ENCODE assay signal across 1 cellular context in the genomic region with DNA sequence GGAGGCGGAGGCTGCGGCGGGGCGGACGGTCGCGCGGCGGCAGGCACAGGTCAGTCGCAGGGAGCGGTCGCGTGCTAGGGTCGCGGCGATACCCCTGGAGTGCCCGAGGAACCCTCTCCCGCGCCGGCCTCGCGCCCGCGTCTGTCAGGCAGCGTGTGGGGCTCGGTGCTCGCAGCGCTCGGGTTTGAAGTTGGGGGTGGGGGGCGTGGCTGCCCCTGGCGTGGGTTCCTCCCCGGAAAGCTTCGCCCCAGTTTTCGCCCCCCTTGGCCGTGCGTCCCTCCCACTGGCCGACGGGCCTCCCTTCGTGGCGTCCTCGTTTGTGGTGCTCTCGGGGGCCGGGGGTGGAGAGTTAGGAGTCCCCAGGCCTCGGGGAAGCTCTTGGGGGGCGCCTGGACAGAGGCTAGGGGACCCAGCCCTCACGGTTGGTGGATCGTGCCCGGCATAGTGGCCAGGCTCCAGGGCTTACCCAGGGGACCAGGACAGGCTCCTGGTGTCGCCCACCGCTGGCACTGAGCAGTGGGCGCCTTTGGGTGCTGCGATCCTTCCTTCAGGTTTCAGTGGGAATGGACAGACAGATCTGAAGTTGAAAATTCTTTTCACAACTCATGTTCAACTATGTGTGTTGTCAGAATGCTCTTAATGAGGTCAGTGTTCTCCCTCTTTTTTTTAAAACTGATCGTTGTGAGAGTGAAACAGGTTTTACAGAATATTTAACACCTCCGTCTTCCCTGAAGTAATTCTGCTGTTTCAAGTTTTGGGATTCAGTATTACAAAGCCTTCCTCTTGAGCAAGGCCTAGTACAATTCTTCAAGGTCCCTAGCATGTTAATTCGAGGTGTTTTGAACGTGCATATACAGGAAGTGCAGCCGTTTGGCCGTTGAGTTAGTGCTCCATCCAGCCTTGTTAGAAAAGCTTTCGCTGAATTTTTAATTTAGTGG.
TF ChIP-seq lines count a peak whose summit lies in the region.

No MANE protein-coding gene starts in this region.

TF ChIP-seq in K562, 482 proteins besides CTCF, POLR2A, EP300 and RAD21 (continued from another document and continues in another):
- TF ChIP-seq, protein P1, sequence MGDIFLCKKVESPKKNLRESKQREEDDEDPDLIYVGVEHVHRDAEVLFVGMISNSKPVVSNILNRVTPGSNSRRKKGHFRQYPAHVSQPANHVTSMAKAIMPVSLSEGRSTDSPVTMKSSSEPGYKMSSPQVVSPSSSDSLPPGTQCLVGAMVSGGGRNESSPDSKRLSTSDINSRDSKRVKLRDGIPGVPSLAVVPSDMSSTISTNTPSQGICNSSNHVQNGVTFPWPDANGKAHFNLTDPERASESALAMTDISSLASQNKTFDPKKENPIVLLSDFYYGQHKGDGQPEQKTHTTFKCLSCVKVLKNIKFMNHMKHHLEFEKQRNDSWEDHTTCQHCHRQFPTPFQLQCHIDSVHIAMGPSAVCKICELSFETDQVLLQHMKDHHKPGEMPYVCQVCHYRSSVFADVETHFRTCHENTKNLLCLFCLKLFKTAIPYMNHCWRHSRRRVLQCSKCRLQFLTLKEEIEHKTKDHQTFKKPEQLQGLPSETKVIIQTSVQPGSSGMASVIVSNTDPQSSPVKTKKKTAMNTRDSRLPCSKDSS (IDR thresholded peaks at IDR 0.05; ENCODE audit: low read depth, partially characterized antibody), result no peak
- TF ChIP-seq ARHGAP35 (IDR thresholded peaks at IDR 0.05; ENCODE audit: partially characterized antibody) (no peak), HDAC6 (IDR thresholded peaks at IDR 0.05; ENCODE audit: low read depth, low read length) (no peak), ZNF436 (CRISPR knock-in tag; IDR thresholded peaks at IDR 0.05) (no peak), MTA2 (IDR thresholded peaks at IDR 0.05; ENCODE audit: low read depth) (no peak), ZC3H11A (IDR thresholded peaks at IDR 0.05; ENCODE audit: low read depth, low read length) (no peak), RBM14 (IDR thresholded peaks at IDR 0.05; ENCODE audit: borderline replicate concordance, insufficient read depth, low read depth, low read length) (no peak), CXXC5 (CRISPR knock-in tag; IDR thresholded peaks at IDR 0.05) (no peak; the same call in 1 of the 2 replicates), IFI16 (CRISPR knock-in tag; IDR thresholded peaks at IDR 0.05) (no peak), JUN (IDR thresholded peaks at IDR 0.05; ENCODE audit: borderline replicate concordance, low read depth, low read length) (no peak), JUN (CRISPR knock-in tag; IDR thresholded peaks at IDR 0.05; ENCODE audit: borderline replicate concordance) (0 out of 2 replicates have a peak, but pooled peaks have one; percentile 34), NFIX (CRISPR knock-in tag; IDR thresholded peaks at IDR 0.05; ENCODE audit: low read depth) (no peak), ZNF589 (CRISPR knock-in tag; IDR thresholded peaks at IDR 0.05; ENCODE audit: low read depth) (peak; percentile 65; the same call in 1 of the 2 replicates), TAF7 (tag; IDR thresholded peaks at IDR 0.05) (no peak), PHB (CRISPR knock-in tag; IDR thresholded peaks at IDR 0.05) (peak; percentile 29), LCOR (CRISPR knock-in tag; IDR thresholded peaks at IDR 0.05) (no peak), ZBED1 (IDR thresholded peaks at IDR 0.05) (no peak), RBM15 (IDR thresholded peaks at IDR 0.05; ENCODE audit: insufficient read depth, low read length) (no peak), CHD2 (IDR thresholded peaks at IDR 0.05; ENCODE audit: low read depth, low read length) (no peak), ZNF431 (CRISPR knock-in tag; IDR thresholded peaks at IDR 0.05) (0 out of 2 replicates have a peak, but pooled peaks have one; percentile 47), DMBX1 (CRISPR knock-in tag; IDR thresholded peaks at IDR 0.05; ENCODE audit: borderline replicate concordance) (0 out of 2 replicates have a peak, but pooled peaks have one; percentile 9), PCBP1 (IDR thresholded peaks at IDR 0.05; ENCODE audit: low read depth, low read length, poor library complexity, severe bottlenecking) (peak; percentile 36), CREBBP (IDR thresholded peaks at IDR 0.05; ENCODE audit: low read depth, low read length) (no peak), E2F3 (CRISPR knock-in tag; IDR thresholded peaks at IDR 0.05) (0 out of 2 replicates have a peak, but pooled peaks have one; percentile 24), MTF1 (CRISPR knock-in tag; IDR thresholded peaks at IDR 0.05; ENCODE audit: borderline replicate concordance) (no peak), PYGO2 (tag; IDR thresholded peaks at IDR 0.05) (no peak), ARID2 (IDR thresholded peaks at IDR 0.05) (no peak)
- TF ChIP-seq, protein P2, sequence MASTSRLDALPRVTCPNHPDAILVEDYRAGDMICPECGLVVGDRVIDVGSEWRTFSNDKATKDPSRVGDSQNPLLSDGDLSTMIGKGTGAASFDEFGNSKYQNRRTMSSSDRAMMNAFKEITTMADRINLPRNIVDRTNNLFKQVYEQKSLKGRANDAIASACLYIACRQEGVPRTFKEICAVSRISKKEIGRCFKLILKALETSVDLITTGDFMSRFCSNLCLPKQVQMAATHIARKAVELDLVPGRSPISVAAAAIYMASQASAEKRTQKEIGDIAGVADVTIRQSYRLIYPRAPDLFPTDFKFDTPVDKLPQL (IDR thresholded peaks at IDR 0.05; ENCODE audit: extremely low read depth, insufficient read length), result no peak
- TF ChIP-seq, protein P3, sequence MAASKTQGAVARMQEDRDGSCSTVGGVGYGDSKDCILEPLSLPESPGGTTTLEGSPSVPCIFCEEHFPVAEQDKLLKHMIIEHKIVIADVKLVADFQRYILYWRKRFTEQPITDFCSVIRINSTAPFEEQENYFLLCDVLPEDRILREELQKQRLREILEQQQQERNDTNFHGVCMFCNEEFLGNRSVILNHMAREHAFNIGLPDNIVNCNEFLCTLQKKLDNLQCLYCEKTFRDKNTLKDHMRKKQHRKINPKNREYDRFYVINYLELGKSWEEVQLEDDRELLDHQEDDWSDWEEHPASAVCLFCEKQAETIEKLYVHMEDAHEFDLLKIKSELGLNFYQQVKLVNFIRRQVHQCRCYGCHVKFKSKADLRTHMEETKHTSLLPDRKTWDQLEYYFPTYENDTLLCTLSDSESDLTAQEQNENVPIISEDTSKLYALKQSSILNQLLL (CRISPR knock-in tag; IDR thresholded peaks at IDR 0.05; ENCODE audit: borderline replicate concordance), result no peak
- TF ChIP-seq, protein P4, sequence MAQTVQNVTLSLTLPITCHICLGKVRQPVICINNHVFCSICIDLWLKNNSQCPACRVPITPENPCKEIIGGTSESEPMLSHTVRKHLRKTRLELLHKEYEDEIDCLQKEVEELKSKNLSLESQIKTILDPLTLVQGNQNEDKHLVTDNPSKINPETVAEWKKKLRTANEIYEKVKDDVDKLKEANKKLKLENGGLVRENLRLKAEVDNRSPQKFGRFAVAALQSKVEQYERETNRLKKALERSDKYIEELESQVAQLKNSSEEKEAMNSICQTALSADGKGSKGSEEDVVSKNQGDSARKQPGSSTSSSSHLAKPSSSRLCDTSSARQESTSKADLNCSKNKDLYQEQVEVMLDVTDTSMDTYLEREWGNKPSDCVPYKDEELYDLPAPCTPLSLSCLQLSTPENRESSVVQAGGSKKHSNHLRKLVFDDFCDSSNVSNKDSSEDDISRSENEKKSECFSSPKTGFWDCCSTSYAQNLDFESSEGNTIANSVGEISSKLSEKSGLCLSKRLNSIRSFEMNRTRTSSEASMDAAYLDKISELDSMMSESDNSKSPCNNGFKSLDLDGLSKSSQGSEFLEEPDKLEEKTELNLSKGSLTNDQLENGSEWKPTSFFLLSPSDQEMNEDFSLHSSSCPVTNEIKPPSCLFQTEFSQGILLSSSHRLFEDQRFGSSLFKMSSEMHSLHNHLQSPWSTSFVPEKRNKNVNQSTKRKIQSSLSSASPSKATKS (CRISPR knock-in tag; IDR thresholded peaks at IDR 0.05), result no peak
- TF ChIP-seq, protein P5, sequence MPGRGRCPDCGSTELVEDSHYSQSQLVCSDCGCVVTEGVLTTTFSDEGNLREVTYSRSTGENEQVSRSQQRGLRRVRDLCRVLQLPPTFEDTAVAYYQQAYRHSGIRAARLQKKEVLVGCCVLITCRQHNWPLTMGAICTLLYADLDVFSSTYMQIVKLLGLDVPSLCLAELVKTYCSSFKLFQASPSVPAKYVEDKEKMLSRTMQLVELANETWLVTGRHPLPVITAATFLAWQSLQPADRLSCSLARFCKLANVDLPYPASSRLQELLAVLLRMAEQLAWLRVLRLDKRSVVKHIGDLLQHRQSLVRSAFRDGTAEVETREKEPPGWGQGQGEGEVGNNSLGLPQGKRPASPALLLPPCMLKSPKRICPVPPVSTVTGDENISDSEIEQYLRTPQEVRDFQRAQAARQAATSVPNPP (IDR thresholded peaks at IDR 0.05; ENCODE audit: borderline replicate concordance, insufficient read depth, insufficient read length), result no peak
- TF ChIP-seq, protein P6, sequence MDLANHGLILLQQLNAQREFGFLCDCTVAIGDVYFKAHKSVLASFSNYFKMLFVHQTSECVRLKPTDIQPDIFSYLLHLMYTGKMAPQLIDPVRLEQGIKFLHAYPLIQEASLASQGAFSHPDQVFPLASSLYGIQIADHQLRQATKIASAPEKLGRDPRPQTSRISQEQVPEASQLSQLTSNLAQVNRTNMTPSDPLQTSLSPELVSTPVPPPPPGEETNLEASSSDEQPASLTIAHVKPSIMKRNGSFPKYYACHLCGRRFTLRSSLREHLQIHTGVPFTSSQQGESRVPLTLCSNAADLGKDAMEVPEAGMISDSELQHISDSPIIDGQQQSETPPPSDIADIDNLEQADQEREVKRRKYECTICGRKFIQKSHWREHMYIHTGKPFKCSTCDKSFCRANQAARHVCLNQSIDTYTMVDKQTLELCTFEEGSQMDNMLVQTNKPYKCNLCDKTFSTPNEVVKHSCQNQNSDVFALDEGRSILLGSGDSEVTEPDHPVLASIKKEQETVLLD (IDR thresholded peaks at IDR 0.05), result no peak
- TF ChIP-seq, protein P7, sequence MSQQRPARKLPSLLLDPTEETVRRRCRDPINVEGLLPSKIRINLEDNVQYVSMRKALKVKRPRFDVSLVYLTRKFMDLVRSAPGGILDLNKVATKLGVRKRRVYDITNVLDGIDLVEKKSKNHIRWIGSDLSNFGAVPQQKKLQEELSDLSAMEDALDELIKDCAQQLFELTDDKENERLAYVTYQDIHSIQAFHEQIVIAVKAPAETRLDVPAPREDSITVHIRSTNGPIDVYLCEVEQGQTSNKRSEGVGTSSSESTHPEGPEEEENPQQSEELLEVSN (IDR thresholded peaks at IDR 0.05; ENCODE audit: borderline replicate concordance in 1 of 2, extremely low read depth in 1 of 2, insufficient read depth in 1 of 2, insufficient read length in 1 of 2, low read depth in 1 of 2, low read length in 1 of 2, poor library complexity in 1 of 2, severe bottlenecking in 1 of 2), result peak; percentile 83 to 87
- TF ChIP-seq, protein P8, sequence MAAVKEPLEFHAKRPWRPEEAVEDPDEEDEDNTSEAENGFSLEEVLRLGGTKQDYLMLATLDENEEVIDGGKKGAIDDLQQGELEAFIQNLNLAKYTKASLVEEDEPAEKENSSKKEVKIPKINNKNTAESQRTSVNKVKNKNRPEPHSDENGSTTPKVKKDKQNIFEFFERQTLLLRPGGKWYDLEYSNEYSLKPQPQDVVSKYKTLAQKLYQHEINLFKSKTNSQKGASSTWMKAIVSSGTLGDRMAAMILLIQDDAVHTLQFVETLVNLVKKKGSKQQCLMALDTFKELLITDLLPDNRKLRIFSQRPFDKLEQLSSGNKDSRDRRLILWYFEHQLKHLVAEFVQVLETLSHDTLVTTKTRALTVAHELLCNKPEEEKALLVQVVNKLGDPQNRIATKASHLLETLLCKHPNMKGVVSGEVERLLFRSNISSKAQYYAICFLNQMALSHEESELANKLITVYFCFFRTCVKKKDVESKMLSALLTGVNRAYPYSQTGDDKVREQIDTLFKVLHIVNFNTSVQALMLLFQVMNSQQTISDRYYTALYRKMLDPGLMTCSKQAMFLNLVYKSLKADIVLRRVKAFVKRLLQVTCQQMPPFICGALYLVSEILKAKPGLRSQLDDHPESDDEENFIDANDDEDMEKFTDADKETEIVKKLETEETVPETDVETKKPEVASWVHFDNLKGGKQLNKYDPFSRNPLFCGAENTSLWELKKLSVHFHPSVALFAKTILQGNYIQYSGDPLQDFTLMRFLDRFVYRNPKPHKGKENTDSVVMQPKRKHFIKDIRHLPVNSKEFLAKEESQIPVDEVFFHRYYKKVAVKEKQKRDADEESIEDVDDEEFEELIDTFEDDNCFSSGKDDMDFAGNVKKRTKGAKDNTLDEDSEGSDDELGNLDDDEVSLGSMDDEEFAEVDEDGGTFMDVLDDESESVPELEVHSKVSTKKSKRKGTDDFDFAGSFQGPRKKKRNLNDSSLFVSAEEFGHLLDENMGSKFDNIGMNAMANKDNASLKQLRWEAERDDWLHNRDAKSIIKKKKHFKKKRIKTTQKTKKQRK (IDR thresholded peaks at IDR 0.05; ENCODE audit: borderline replicate concordance, low read depth, low read length), result no peak
- TF ChIP-seq, protein P9, sequence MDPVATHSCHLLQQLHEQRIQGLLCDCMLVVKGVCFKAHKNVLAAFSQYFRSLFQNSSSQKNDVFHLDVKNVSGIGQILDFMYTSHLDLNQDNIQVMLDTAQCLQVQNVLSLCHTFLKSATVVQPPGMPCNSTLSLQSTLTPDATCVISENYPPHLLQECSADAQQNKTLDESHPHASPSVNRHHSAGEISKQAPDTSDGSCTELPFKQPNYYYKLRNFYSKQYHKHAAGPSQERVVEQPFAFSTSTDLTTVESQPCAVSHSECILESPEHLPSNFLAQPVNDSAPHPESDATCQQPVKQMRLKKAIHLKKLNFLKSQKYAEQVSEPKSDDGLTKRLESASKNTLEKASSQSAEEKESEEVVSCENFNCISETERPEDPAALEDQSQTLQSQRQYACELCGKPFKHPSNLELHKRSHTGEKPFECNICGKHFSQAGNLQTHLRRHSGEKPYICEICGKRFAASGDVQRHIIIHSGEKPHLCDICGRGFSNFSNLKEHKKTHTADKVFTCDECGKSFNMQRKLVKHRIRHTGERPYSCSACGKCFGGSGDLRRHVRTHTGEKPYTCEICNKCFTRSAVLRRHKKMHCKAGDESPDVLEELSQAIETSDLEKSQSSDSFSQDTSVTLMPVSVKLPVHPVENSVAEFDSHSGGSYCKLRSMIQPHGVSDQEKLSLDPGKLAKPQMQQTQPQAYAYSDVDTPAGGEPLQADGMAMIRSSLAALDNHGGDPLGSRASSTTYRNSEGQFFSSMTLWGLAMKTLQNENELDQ (CRISPR knock-in tag; IDR thresholded peaks at IDR 0.05; ENCODE audit: borderline replicate concordance), result 0 out of 2 replicates have a peak, but pooled peaks have one; percentile 25
- TF ChIP-seq, protein P10, sequence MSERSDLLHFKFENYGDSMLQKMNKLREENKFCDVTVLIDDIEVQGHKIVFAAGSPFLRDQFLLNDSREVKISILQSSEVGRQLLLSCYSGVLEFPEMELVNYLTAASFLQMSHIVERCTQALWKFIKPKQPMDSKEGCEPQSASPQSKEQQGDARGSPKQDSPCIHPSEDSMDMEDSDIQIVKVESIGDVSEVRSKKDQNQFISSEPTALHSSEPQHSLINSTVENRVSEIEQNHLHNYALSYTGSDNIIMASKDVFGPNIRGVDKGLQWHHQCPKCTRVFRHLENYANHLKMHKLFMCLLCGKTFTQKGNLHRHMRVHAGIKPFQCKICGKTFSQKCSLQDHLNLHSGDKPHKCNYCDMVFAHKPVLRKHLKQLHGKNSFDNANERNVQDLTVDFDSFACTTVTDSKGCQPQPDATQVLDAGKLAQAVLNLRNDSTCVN (CRISPR knock-in tag; IDR thresholded peaks at IDR 0.05), result no peak
- TF ChIP-seq, protein P11, sequence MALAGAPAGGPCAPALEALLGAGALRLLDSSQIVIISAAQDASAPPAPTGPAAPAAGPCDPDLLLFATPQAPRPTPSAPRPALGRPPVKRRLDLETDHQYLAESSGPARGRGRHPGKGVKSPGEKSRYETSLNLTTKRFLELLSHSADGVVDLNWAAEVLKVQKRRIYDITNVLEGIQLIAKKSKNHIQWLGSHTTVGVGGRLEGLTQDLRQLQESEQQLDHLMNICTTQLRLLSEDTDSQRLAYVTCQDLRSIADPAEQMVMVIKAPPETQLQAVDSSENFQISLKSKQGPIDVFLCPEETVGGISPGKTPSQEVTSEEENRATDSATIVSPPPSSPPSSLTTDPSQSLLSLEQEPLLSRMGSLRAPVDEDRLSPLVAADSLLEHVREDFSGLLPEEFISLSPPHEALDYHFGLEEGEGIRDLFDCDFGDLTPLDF (CRISPR knock-in tag; IDR thresholded peaks at IDR 0.05), result no peak
